1 cellular context compared by ENCODE assay signal in genomic region chr4:88284378-88285234, GRCh38.
TF ChIP-seq lines count a peak whose summit lies in the region.

Gene PPM1K, minus strand, starts transcription at chr4:88284561. Its CDS starts 5,978 bp downstream, at chr4:88278583.

TF ChIP-seq in HepG2, 621 proteins besides CTCF, POLR2A, EP300 and RAD21 (continued from another document and continues in another):
- TF ChIP-seq POGZ (CRISPR knock-in tag; IDR thresholded peaks at IDR 0.05) (peak; percentile 96), ZNF737 (CRISPR knock-in tag; IDR thresholded peaks at IDR 0.05; ENCODE audit: borderline replicate concordance) (no peak), NCOA5 (CRISPR knock-in tag; IDR thresholded peaks at IDR 0.05) (no peak), CBX1 (IDR thresholded peaks at IDR 0.05; ENCODE audit: low read depth) (peak; percentile 12), MYC (CRISPR knock-in tag; IDR thresholded peaks at IDR 0.05; ENCODE audit: borderline replicate concordance) (0 out of 2 replicates have a peak, but pooled peaks have one; percentile 17), ATAD3A (CRISPR knock-in tag; IDR thresholded peaks at IDR 0.05) (no peak), JUN (CRISPR knock-in tag; IDR thresholded peaks at IDR 0.05) (0 out of 2 replicates have a peak, but pooled peaks have one; percentile 58), PHF20 (CRISPR knock-in tag; IDR thresholded peaks at IDR 0.05) (peak; percentile 44; the same call in 1 of the 2 replicates), MEIS1 (CRISPR knock-in tag; IDR thresholded peaks at IDR 0.05; ENCODE audit: borderline replicate concordance) (peak; percentile 64; the same call in 1 of the 2 replicates), ZNF792 (CRISPR knock-in tag; IDR thresholded peaks at IDR 0.05) (0 out of 2 replicates have a peak, but pooled peaks have one; percentile 17), ZNF280D (CRISPR knock-in tag; IDR thresholded peaks at IDR 0.05) (peak; percentile 69; the same call in 1 of the 2 replicates), SP1 (IDR thresholded peaks at IDR 0.05) (no peak), SP1 (CRISPR knock-in tag; IDR thresholded peaks at IDR 0.05) (peak; percentile 68), TCF12 (IDR thresholded peaks at IDR 0.05) (no peak), TCF12 (CRISPR knock-in tag; IDR thresholded peaks at IDR 0.05) (0 out of 2 replicates have a peak, but pooled peaks have one; percentile 22), PCBP1 (IDR thresholded peaks at IDR 0.05; ENCODE audit: borderline replicate concordance, low read depth, low read length) (no peak), KDM3A (CRISPR knock-in tag; IDR thresholded peaks at IDR 0.05; ENCODE audit: low read depth) (0 out of 2 replicates have a peak, but pooled peaks have one; percentile 77), GATAD2A (CRISPR knock-in tag; IDR thresholded peaks at IDR 0.05) (peak; percentile 51), ZNF224 (CRISPR knock-in tag; IDR thresholded peaks at IDR 0.05) (peak; percentile 71; the same call in 1 of the 2 replicates), PITX1 (CRISPR knock-in tag; IDR thresholded peaks at IDR 0.05) (peak; percentile 61; the same call in 1 of the 2 replicates), IKZF4 (CRISPR knock-in tag; IDR thresholded peaks at IDR 0.05; ENCODE audit: borderline replicate concordance, low read depth, not compliant biosample characterization) (no peak), KLF16 (CRISPR knock-in tag; IDR thresholded peaks at IDR 0.05) (peak in 1 of 2 experiments; percentile 31; a peak in 1 of 4 replicates), ZMAT3 (CRISPR knock-in tag; conservative IDR thresholded peaks at IDR 0.05) (no peak; the same call in 1 of the 2 replicates), ZNF781 (CRISPR knock-in tag; IDR thresholded peaks at IDR 0.05; ENCODE audit: borderline replicate concordance, not compliant biosample characterization) (no peak), SALL1 (CRISPR knock-in tag; IDR thresholded peaks at IDR 0.05) (peak; percentile 68), ZMYM4 (CRISPR knock-in tag; IDR thresholded peaks at IDR 0.05) (peak; percentile 98), MEF2D (CRISPR knock-in tag; IDR thresholded peaks at IDR 0.05) (peak; percentile 76), PATZ1 (CRISPR knock-in tag; IDR thresholded peaks at IDR 0.05) (peak; percentile 92), ZMYM3 (CRISPR knock-in tag; IDR thresholded peaks at IDR 0.05) (peak; percentile 43; the same call in 1 of the 2 replicates), GPN1 (CRISPR knock-in tag; IDR thresholded peaks at IDR 0.05; ENCODE audit: borderline replicate concordance) (no peak), ZNF615 (CRISPR knock-in tag; IDR thresholded peaks at IDR 0.05; ENCODE audit: borderline replicate concordance) (no peak), HNRNPK (IDR thresholded peaks at IDR 0.05; ENCODE audit: low read depth, low read length, poor library complexity, severe bottlenecking) (peak; percentile 50), MYNN (CRISPR knock-in tag; IDR thresholded peaks at IDR 0.05; ENCODE audit: low read depth) (no peak), ZSCAN20 (CRISPR knock-in tag; IDR thresholded peaks at IDR 0.05; ENCODE audit: borderline replicate concordance) (peak; percentile 25; the same call in 1 of the 2 replicates), CREB1 (IDR thresholded peaks at IDR 0.05) (peak; percentile 87), CREB1 (CRISPR knock-in tag; IDR thresholded peaks at IDR 0.05) (peak; percentile 93), XRCC5 (optimal IDR thresholded peaks at IDR 0.05; ENCODE audit: low read length) (peak; percentile 90), KLF12 (CRISPR knock-in tag; IDR thresholded peaks at IDR 0.05; ENCODE audit: borderline replicate concordance) (peak; percentile 51; the same call in 1 of the 2 replicates), ZSCAN29 (CRISPR knock-in tag; conservative IDR thresholded peaks at IDR 0.05) (0 out of 2 replicates have a peak, but pooled peaks have one; percentile 62), POLR2G (IDR thresholded peaks at IDR 0.05; ENCODE audit: low read depth, low read length) (peak; percentile 71), MAX (IDR thresholded peaks at IDR 0.05) (peak; percentile 59), ERF (CRISPR knock-in tag; IDR thresholded peaks at IDR 0.05) (no peak), NRL (CRISPR knock-in tag; IDR thresholded peaks at IDR 0.05; ENCODE audit: borderline replicate concordance) (peak; percentile 57; the same call in 1 of the 2 replicates), TBX2 (CRISPR knock-in tag; IDR thresholded peaks at IDR 0.05; ENCODE audit: borderline replicate concordance) (peak; percentile 70; the same call in 1 of the 2 replicates), ZNF362 (CRISPR knock-in tag; IDR thresholded peaks at IDR 0.05; ENCODE audit: borderline replicate concordance) (0 out of 2 replicates have a peak, but pooled peaks have one; percentile 14), SMC3 (IDR thresholded peaks at IDR 0.05; ENCODE audit: low read length) (no peak), PAF1 (CRISPR knock-in tag; IDR thresholded peaks at IDR 0.05) (no peak), NFYC (CRISPR knock-in tag; IDR thresholded peaks at IDR 0.05) (peak; percentile 95), ELF3 (CRISPR knock-in tag; IDR thresholded peaks at IDR 0.05) (0 out of 2 replicates have a peak, but pooled peaks have one; percentile 18), TFAP4 (IDR thresholded peaks at IDR 0.05; ENCODE audit: borderline replicate concordance, low read depth) (peak; percentile 94)
- TF ChIP-seq, protein P1, sequence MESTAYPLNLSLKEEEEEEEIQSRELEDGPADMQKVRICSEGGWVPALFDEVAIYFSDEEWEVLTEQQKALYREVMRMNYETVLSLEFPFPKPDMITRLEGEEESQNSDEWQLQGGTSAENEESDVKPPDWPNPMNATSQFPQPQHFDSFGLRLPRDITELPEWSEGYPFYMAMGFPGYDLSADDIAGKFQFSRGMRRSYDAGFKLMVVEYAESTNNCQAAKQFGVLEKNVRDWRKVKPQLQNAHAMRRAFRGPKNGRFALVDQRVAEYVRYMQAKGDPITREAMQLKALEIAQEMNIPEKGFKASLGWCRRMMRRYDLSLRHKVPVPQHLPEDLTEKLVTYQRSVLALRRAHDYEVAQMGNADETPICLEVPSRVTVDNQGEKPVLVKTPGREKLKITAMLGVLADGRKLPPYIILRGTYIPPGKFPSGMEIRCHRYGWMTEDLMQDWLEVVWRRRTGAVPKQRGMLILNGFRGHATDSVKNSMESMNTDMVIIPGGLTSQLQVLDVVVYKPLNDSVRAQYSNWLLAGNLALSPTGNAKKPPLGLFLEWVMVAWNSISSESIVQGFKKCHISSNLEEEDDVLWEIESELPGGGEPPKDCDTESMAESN (CRISPR knock-in tag; conservative IDR thresholded peaks at IDR 0.05): peak; percentile 68; the same call in 1 of the 2 replicates
- TF ChIP-seq, protein P2, sequence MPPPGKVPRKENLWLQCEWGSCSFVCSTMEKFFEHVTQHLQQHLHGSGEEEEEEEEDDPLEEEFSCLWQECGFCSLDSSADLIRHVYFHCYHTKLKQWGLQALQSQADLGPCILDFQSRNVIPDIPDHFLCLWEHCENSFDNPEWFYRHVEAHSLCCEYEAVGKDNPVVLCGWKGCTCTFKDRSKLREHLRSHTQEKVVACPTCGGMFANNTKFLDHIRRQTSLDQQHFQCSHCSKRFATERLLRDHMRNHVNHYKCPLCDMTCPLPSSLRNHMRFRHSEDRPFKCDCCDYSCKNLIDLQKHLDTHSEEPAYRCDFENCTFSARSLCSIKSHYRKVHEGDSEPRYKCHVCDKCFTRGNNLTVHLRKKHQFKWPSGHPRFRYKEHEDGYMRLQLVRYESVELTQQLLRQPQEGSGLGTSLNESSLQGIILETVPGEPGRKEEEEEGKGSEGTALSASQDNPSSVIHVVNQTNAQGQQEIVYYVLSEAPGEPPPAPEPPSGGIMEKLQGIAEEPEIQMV (CRISPR knock-in tag; IDR thresholded peaks at IDR 0.05; ENCODE audit: low read depth): 0 out of 2 replicates have a peak, but pooled peaks have one; percentile 62
- TF ChIP-seq, protein P3, sequence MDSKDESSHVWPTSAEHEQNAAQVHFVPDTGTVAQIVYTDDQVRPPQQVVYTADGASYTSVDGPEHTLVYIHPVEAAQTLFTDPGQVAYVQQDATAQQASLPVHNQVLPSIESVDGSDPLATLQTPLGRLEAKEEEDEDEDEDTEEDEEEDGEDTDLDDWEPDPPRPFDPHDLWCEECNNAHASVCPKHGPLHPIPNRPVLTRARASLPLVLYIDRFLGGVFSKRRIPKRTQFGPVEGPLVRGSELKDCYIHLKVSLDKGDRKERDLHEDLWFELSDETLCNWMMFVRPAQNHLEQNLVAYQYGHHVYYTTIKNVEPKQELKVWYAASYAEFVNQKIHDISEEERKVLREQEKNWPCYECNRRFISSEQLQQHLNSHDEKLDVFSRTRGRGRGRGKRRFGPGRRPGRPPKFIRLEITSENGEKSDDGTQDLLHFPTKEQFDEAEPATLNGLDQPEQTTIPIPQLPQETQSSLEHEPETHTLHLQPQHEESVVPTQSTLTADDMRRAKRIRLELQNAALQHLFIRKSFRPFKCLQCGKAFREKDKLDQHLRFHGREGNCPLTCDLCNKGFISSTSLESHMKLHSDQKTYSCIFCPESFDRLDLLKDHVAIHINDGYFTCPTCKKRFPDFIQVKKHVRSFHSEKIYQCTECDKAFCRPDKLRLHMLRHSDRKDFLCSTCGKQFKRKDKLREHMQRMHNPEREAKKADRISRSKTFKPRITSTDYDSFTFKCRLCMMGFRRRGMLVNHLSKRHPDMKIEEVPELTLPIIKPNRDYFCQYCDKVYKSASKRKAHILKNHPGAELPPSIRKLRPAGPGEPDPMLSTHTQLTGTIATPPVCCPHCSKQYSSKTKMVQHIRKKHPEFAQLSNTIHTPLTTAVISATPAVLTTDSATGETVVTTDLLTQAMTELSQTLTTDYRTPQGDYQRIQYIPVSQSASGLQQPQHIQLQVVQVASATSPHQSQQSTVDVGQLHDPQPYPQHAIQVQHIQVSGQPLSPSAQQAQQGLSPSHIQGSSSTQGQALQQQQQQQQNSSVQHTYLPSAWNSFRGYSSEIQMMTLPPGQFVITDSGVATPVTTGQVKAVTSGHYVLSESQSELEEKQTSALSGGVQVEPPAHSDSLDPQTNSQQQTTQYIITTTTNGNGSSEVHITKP (CRISPR knock-in tag; IDR thresholded peaks at IDR 0.05; ENCODE audit: low read depth): peak; percentile 26; the same call in 1 of the 2 replicates
- TF ChIP-seq, protein P4, sequence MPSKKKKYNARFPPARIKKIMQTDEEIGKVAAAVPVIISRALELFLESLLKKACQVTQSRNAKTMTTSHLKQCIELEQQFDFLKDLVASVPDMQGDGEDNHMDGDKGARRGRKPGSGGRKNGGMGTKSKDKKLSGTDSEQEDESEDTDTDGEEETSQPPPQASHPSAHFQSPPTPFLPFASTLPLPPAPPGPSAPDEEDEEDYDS (CRISPR knock-in tag; IDR thresholded peaks at IDR 0.05): peak; percentile 76
